ENCODE assay signal across 8 cellular contexts in genomic region chr1:58783090-58783992, GRCh38. TPM values are rescaled to one million over a fixed set of nuclear protein-coding genes. Genes with fewer than 3 reads are reported as not detected.
DNase-seq lines count a peak whose midpoint lies in the region; ATAC-seq and TF ChIP-seq lines count a peak whose summit lies in the region.

No MANE protein-coding gene starts in this region.

- CTCF ChIA-PET in Caco-2 (lab: Charles Lee) = interaction anchor here (0.7 to 1.4 kb wide), 3 partner anchors 75 to 976 kb away, joined by 3 to 4 read pairs (median 3); no protein-coding TSS in a partner anchor

- BruUV-seq in Caco-2 (replicated peaks; lab: Mats Ljungman, UMichigan) = TSS peak; percentile 48

- H3K4me1 Mint-ChIP-seq in Caco-2 (ENCODE audit: low read depth, unreplicated experiment) = peaks cover 7% of the 10 kb centered on the region

- POLR2A ChIA-PET in Caco-2 (lab: Charles Lee) = interaction anchor here (0.6 to 1.2 kb wide), 16 partner anchors 16 to 921 kb away, joined by 3 to 7 read pairs (median 4); partner anchors contain the start of gene FGGY

- H3K4me3 Mint-ChIP-seq in Caco-2 (ENCODE audit: unreplicated experiment) = peak overlapping the region; percentile 83

- intact Hi-C loops in Caco-2 (cut with micrococcal nuclease; ENCODE audit: unreplicated experiment) = loop anchor here (5.0 to 10.0 kb wide), 2 partner anchors 401 to 514 kb away; partner anchors contain the start of gene FGGY

- no peaks in the 10 kb centered on the region for H3K9me2 ChIP-seq in Karpas-422 (replicated peaks; ENCODE audit: insufficient read depth, low read length)

- H3K9me3 ChIP-seq in Caco-2 (no peaks in the 10 kb centered on the region), Karpas-422 (ENCODE audit: low read length) (no peaks in the 10 kb centered on the region), WERI-Rb-1 (ENCODE audit: severe bottlenecking) (no peaks in the 10 kb centered on the region), duodenal mucosa (ENCODE audit: control insufficient read depth in 1 of 2, low read length in 2 of 2) (peaks cover 0 to 4% of the 10 kb centered on the region in 2 donors)

- peaks cover 5% of the 10 kb centered on the region; the same call in 1 of the 2 replicates for H3K4me1 ChIP-seq in Caco-2
- peaks cover 35% of the 10 kb centered on the region for H3K4me1 ChIP-seq in Karpas-422 (ENCODE audit: low read length)
- peaks cover 22 to 25% of the 10 kb centered on the region in 2 donors for H3K4me1 ChIP-seq in duodenal mucosa (ENCODE audit: control insufficient read depth in 1 of 2, insufficient read depth in 2 of 2, low read length in 2 of 2)

- TF ChIP-seq CTCF in Caco-2 (IDR thresholded peaks at IDR 0.05; ENCODE audit: insufficient read depth in 1 of 2, low read depth in 1 of 2, low read length in 1 of 2, severe bottlenecking in 1 of 2, unreplicated experiment in 1 of 2) (no peak), WERI-Rb-1 (IDR thresholded peaks at IDR 0.05; ENCODE audit: low read depth, low read length) (no peak)

- H3K4me3 ChIP-seq in Caco-2 (ENCODE audit: low read depth, low read length) (peak overlapping the region; percentile 70), Karpas-422 (ENCODE audit: low read length) (peak overlapping the region; percentile 83), WERI-Rb-1 (ENCODE audit: low read depth, low read length) (peak overlapping the region; percentile 72), duodenal mucosa (ENCODE audit: low read depth in 1 of 2, low read length in 2 of 2) (peak overlapping the region; percentile 92 to 93)

- H4K20me1 ChIP-seq in Karpas-422 (ENCODE audit: insufficient read depth, low read depth, low read length) = 0 out of 2 replicates have a peak, but pooled peaks cover 5% of the 10 kb centered on the region

- H3K27me3 ChIP-seq in Caco-2 (replicated peaks; ENCODE audit: control insufficient read depth, insufficient read depth, low read length) = no peaks in the 10 kb centered on the region
- no peaks in the 10 kb centered on the region; the same call in 1 of the 2 replicates for H3K27me3 ChIP-seq in Karpas-422 (ENCODE audit: low read length)
- no peaks in the 10 kb centered on the region for H3K27me3 ChIP-seq in WERI-Rb-1 (ENCODE audit: insufficient read depth, low read depth, severe bottlenecking)
- H3K27me3 ChIP-seq in duodenal mucosa (ENCODE audit: control insufficient read depth in 1 of 2, insufficient read depth in 2 of 2, low read length in 2 of 2) = no peaks in the 10 kb centered on the region

- H3K27ac Mint-ChIP-seq in Caco-2 (ENCODE audit: unreplicated experiment) = peak overlapping the region; percentile 94

- H3K9me3 Mint-ChIP-seq in Caco-2 (ENCODE audit: unreplicated experiment) = no peaks in the 10 kb centered on the region

- H3K27ac ChIP-seq in Karpas-422 (ENCODE audit: low read length) (peak overlapping the region; percentile 38; the same call in 1 of the 2 replicates), WERI-Rb-1 (peak overlapping the region; percentile 96), duodenal mucosa (ENCODE audit: low read depth, low read length) (peak overlapping the region; percentile 99)

- H3K27me3 Mint-ChIP-seq in Caco-2 (ENCODE audit: insufficient read depth, unreplicated experiment) = no peaks in the 10 kb centered on the region

- H3K36me3 ChIP-seq in Caco-2 (ENCODE audit: control insufficient read depth, insufficient read depth, low read length) (no peaks in the 10 kb centered on the region), Karpas-422 (ENCODE audit: insufficient read depth, low read length) (no peaks in the 10 kb centered on the region), WERI-Rb-1 (peaks cover 28% of the 10 kb centered on the region), duodenal mucosa (ENCODE audit: control insufficient read depth in 1 of 2, insufficient read depth in 2 of 2, low read length in 2 of 2) (peaks cover 7 to 8% of the 10 kb centered on the region in 2 donors)

- ATAC-seq in GM21381 (IDR thresholded peaks at IDR 0.05; ENCODE audit: unreplicated experiment) (peak; percentile 11), esophagus mucosa (no peak)

- H3K9ac ChIP-seq in Karpas-422 (ENCODE audit: low read length) = peak overlapping the region; percentile 74
- peak overlapping the region; percentile 99 to 100 for H3K9ac ChIP-seq in duodenal mucosa (ENCODE audit: low read depth in 1 of 2, low read length in 2 of 2)

- H3K79me2 ChIP-seq in Karpas-422 (ENCODE audit: low read length) = no peaks in the 10 kb centered on the region

- peak overlapping the region; percentile 92 for H2AFZ ChIP-seq in Karpas-422 (ENCODE audit: low read length)

- peak overlapping the region; percentile 94 for H3K4me2 ChIP-seq in Karpas-422 (ENCODE audit: low read depth, low read length, poor library complexity, severe bottlenecking)

- DNase-seq in Caco-2 = peak; percentile 36 to 39
- DNase-seq in Karpas-422 = peak; percentile 69
- peak; percentile 56 for DNase-seq in WERI-Rb-1
- peak; percentile 58 for DNase-seq in medulla oblongata (ENCODE audit: extremely low spot score)
- DNase-seq in stimulated activated CD4-positive, alpha-beta T cell treated with anti-CD3 and anti-CD28 coated beads, TNF-alpha, amount 100 ng/mL, for 4 hours (ENCODE audit: low read depth in 3 of 3) = peak; percentile 5 to 35 (median 15)

- peaks cover 65% of the 10 kb centered on the region for H3K36me3 Mint-ChIP-seq in Caco-2 (ENCODE audit: insufficient read depth, unreplicated experiment)

RNA-seq across cellular contexts. Expression of gene JUN, which starts 0.5 kb away (rescaled TPM):
- total RNA-seq in Caco-2 (2022) = 25.7 and 28.2 TPM in 2 replicates
- total RNA-seq in Karpas-422 (2014; rRNA removed; shearing (Covaris generic); ENCODE audit: low replicate concordance) = 2.1 and 5.4 TPM in 2 replicates
- total RNA-seq in esophagus mucosa = 41.7 TPM

Comparison
In these comparisons a context has a peak if more than half of its experiments do, and no peak if none do; other contexts are left out.
1. DNase-seq: peak in every context shown above with its lines; median percentile 69 in Karpas-422; 58 in medulla oblongata; 56 in WERI-Rb-1; 38 in Caco-2; 15 in stimulated activated CD4-positive, alpha-beta T cell treated with anti-CD3 and anti-CD28 coated beads, TNF-alpha, amount 100 ng/mL, for 4 hours.
2. H3K27ac ChIP-seq: peak in every context shown above with its lines; median percentile 99 in duodenal mucosa; 96 in WERI-Rb-1; 38 in Karpas-422.